ENCODE assay signal across 18 cellular contexts in the genomic region with DNA sequence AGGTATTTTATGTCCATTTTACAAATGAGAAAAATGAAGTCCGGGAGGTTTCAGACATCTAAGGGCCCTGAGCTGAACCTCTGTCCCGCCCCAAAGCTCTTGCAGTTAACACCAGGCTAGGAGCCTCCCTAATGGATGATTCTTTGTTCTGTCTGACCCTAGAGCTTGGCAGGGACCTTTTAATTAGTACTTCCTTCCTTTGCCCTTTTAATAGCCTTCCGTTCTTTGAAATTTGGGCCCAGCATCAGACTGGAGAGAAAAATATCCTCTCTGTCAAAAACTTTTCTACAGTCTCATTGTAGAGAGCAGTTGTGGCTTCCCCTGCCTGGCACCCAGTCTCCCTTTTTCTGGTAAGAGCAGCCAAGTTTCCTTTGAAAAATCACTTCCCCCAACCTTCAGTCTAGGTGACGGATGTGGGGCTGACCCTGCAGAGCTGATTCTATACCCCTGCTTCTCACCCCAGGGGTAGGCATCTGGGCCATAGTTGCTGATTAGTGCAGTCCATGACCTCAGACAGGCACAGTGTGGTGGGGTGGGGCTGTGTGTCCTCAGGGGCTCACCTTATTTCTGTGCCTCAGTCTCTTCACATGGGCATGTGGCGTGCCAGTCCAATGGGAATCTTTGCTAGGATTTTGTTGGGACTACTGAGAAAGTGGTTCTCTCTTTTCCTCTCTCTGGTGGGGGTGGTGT.
DNase-seq lines count a peak whose midpoint lies in the region; ATAC-seq and TF ChIP-seq lines count a peak whose summit lies in the region.
"Had no signal": no experiment of that assay in that cellular context is flagged by ENCODE, and none has a peak within 500 bp of the region (broad histone marks: within the 10 kb centered on the region; RNA-seq: fewer than 3 reads in every experiment).

No MANE protein-coding gene starts in this region.

- no peak overlapping the region for H3K27ac ChIP-seq in right cardiac atrium (ENCODE audit: low read length)
- H3K27ac ChIP-seq: SJCRH30 had no signal

- no peaks in the 10 kb centered on the region for H3K4me1 ChIP-seq in right cardiac atrium (ENCODE audit: control insufficient read depth, insufficient read depth, low read length)
- H3K4me1 ChIP-seq: SJCRH30 had no signal

- H3K4me3 Mint-ChIP-seq in nephron progenitor cell, result no peak overlapping the region
- H3K4me3 Mint-ChIP-seq: CD8-positive, alpha-beta T cell; H9 had no signal

- H3K36me3 Mint-ChIP-seq in nephron progenitor cell (ENCODE audit: low read depth), result no peaks in the 10 kb centered on the region
- H3K36me3 Mint-ChIP-seq: CD8-positive, alpha-beta T cell had no signal

- TF ChIP-seq CTCF in nephron progenitor cell (IDR thresholded peaks at IDR 0.05), result no peak

- peaks cover 1% of the 10 kb centered on the region for H3K27me3 Mint-ChIP-seq in nephron progenitor cell (ENCODE audit: low read depth, poor library complexity)

- DNase-seq in right cardiac atrium (no peak), Right ventricle myocardium superior (no peak), SK-MEL-5 (ENCODE audit: low read depth, low spot score) (peak; percentile 53), nephron progenitor cell (no peak), NCI-H128 (lab: John Stamatoyannopoulos, UW; ENCODE audit: unreplicated experiment) (no peak)
- DNase-seq: ACHN; AML-193; CD8-positive, alpha-beta T cell; DMS79; H9; NCI-H1105 treated with DMSO at 0.1 percent for 48 hours; NCI-H187 treated with DMSO at 0.1 percent for 48 hours; NCI-H446; NCI-H748 treated with DMSO at 0.1 percent for 48 hours; RPMI8226; SJCRH30 had no signal

- H3K27ac Mint-ChIP-seq in nephron progenitor cell, result peak overlapping the region; percentile 67
- H3K27ac Mint-ChIP-seq: CD8-positive, alpha-beta T cell had no signal

- no peak overlapping the region for H3K4me3 ChIP-seq in right cardiac atrium (ENCODE audit: low read length)
- H3K4me3 ChIP-seq: SJCRH30 had no signal

- no peaks in the 10 kb centered on the region for H3K9me3 Mint-ChIP-seq in nephron progenitor cell
- H3K9me3 Mint-ChIP-seq: CD8-positive, alpha-beta T cell; H9 had no signal

- intact Hi-C loops in right cardiac atrium (cut with DNase I), result no loop called here
- intact Hi-C loops in Right ventricle myocardium superior (cut with DNase I), result no loop called here

- H3K27me3 ChIP-seq in right cardiac atrium (ENCODE audit: control insufficient read depth, insufficient read depth), result no peaks in the 10 kb centered on the region
- H3K27me3 ChIP-seq: SJCRH30 had no signal

- H3K9me3 ChIP-seq in right cardiac atrium (ENCODE audit: control insufficient read depth, low read length), result no peaks in the 10 kb centered on the region
- H3K9me3 ChIP-seq: SJCRH30 had no signal

- WGBS in right cardiac atrium, result 69% methylated on average over 5 of the region's 5 CpGs

- H3K4me1 Mint-ChIP-seq in nephron progenitor cell, result peaks cover 40% of the 10 kb centered on the region

- in situ Hi-C loops in SK-MEL-5 (cut with HindIII; ENCODE audit: low pct_unique_long_range_greater_than_20kb, low sequenced_read_pairs), result no loop called here

- ATAC-seq in right cardiac atrium, result peak; percentile 24 to 82
- no peak for ATAC-seq in Right ventricle myocardium superior (ENCODE audit: poor library complexity)
- ATAC-seq in HG03139 (IDR thresholded peaks at IDR 0.05; ENCODE audit: unreplicated experiment), result no peak
- ATAC-seq in GM19463 (IDR thresholded peaks at IDR 0.05; ENCODE audit: unreplicated experiment), result no peak
- ATAC-seq: CD8-positive, alpha-beta T cell had no signal

Comparison
In these comparisons a context has a peak if more than half of its experiments do, and no peak if none do; other contexts are left out.
1. ATAC-seq: peak in right cardiac atrium (2 of 2); none in Right ventricle myocardium superior (single experiment), HG03139 (single experiment) and GM19463 (single experiment).